In genomic region chr2:158745067-158745865, GRCh38 we compare ENCODE assay signal across 8 cellular contexts. TPM values are rescaled to one million over a fixed set of nuclear protein-coding genes. Genes with fewer than 3 reads are reported as not detected.
DNase-seq lines count a peak whose midpoint lies in the region; ATAC-seq and TF ChIP-seq lines count a peak whose summit lies in the region.

No MANE protein-coding gene starts in this region.

- peaks cover 76% of the 10 kb centered on the region for H3K27me3 Mint-ChIP-seq in neural crest cell (ENCODE audit: low read depth)

- ATAC-seq in HG02610 (IDR thresholded peaks at IDR 0.05; ENCODE audit: unreplicated experiment): peak; percentile 64
- ATAC-seq in HG03045 (IDR thresholded peaks at IDR 0.05; ENCODE audit: unreplicated experiment): no peak

- no peak overlapping the region for H3K4me3 ChIP-seq in GM06990 (replicated peaks; ENCODE audit: low read depth, low read length)
- no peak overlapping the region for H3K4me3 ChIP-seq in fibroblast of the aortic adventitia (ENCODE audit: low read depth, low read length)

- no peaks in the 10 kb centered on the region for H3K36me3 Mint-ChIP-seq in neural crest cell (ENCODE audit: low read depth)

- TF ChIP-seq CTCF in GM06990 (IDR thresholded peaks at IDR 0.05; ENCODE audit: insufficient read depth, low read length, poor library complexity, severe bottlenecking) (peak; percentile 53), fibroblast of the aortic adventitia (IDR thresholded peaks at IDR 0.05; ENCODE audit: insufficient read depth, low read length) (peak; percentile 63), neural crest cell (conservative IDR thresholded peaks at IDR 0.05) (peak; percentile 75)

- DNase-seq in GM06990 (ENCODE audit: extremely low read depth, insufficient read length): no peak
- DNase-seq in NCI-H2081 treated with DMSO at 0.1 percent for 48 hours (lab: John Stamatoyannopoulos, UW): peak; percentile 19
- peak; percentile 8 to 20 for DNase-seq in activated CD4-positive, alpha-beta T cell treated with anti-CD3 and anti-CD28 coated beads, Interleukin-2, amount 50 U/mL, for 4 hours
- DNase-seq in fibroblast of the aortic adventitia (ENCODE audit: low read depth): peak; percentile 80
- peak; percentile 46 for DNase-seq in neural crest cell (ENCODE audit: low read depth, low spot score)
- no peak for DNase-seq in activated CD4-positive, CD25-positive, alpha-beta regulatory T cell treated with anti-CD3 and anti-CD28 coated beads, Interleukin-2, amount 50 U/mL, for 72 hours

- H3K4me1 Mint-ChIP-seq in neural crest cell: peaks cover 26% of the 10 kb centered on the region

- H3K9me3 Mint-ChIP-seq in neural crest cell: no peaks in the 10 kb centered on the region

- H3K27me3 ChIP-seq in GM06990 (replicated peaks; ENCODE audit: control insufficient read depth, insufficient read depth, low read length): peaks cover 3% of the 10 kb centered on the region

- H3K27ac Mint-ChIP-seq in neural crest cell (ENCODE audit: unreplicated experiment): peak overlapping the region; percentile 68

- H3K4me3 Mint-ChIP-seq in neural crest cell: peak overlapping the region; percentile 50

- H3K36me3 ChIP-seq in GM06990 (ENCODE audit: control insufficient read depth, insufficient read depth, low read length): no peaks in the 10 kb centered on the region

RNA-seq across cellular contexts. Expression of gene DAPL1, which starts 49.9 kb away (rescaled TPM):
- total RNA-seq in fibroblast of the aortic adventitia (ENCODE audit: low replicate concordance): not detected in 2 replicates
- total RNA-seq in neural crest cell: not detected in 2 replicates

Comparison
In these comparisons a context has a peak if more than half of its experiments do, and no peak if none do; other contexts are left out.
1. DNase-seq: peak in NCI-H2081 treated with DMSO at 0.1 percent for 48 hours (single experiment), activated CD4-positive, alpha-beta T cell treated with anti-CD3 and anti-CD28 coated beads, Interleukin-2, amount 50 U/mL, for 4 hours (2 of 2), fibroblast of the aortic adventitia (single experiment) and neural crest cell (single experiment); none in GM06990 (single experiment) and activated CD4-positive, CD25-positive, alpha-beta regulatory T cell treated with anti-CD3 and anti-CD28 coated beads, Interleukin-2, amount 50 U/mL, for 72 hours (single experiment).
2. Peak in every context shown above with its lines, with median percentiles within 50 percentile points of each other: CTCF ChIP-seq.